ENCODE assay signal across 21 cellular contexts in genomic region chr20:55090301-55090700, GRCh38.
"Had no signal": no experiment of that assay in that cellular context is flagged by ENCODE, and none has a peak within 500 bp of the region (broad histone marks: within the 10 kb centered on the region; RNA-seq: fewer than 3 reads in every experiment).

No MANE protein-coding gene starts in this region.

- DNase-seq: KBM-7, MV-4-11, NCI-H1048, NCI-H1105, NCI-H1436 treated with DMSO at 0.1 percent for 48 hours, NCI-H187, NCI-H2029, NCI-H2081 treated with DMSO at 0.1 percent for 48 hours, NCI-H2171, NCI-H345, NCI-H446 treated with DMSO at 0.1 percent for 48 hours, NCI-H510A treated with DMSO at 0.1 percent for 48 hours, NCI-H526, NCI-H748 treated with DMSO at 0.1 percent for 48 hours, PC-3, SHP77, SK-N-SH, T-helper 1 cell had no signal

- ATAC-seq: Panc1, PC-3 had no signal

- H3K4me2 ChIP-seq: SK-N-SH had no signal

- H3K27ac ChIP-seq: HL-60, RWPE1 had no signal

- H3K9ac ChIP-seq: SK-N-SH had no signal

- H3K9me3 ChIP-seq: SK-N-SH had no signal
